In genomic region chr3:137217733-137218132, GRCh38 we compare ENCODE assay signal across 12 cellular contexts.
DNase-seq lines count a peak whose midpoint lies in the region; ATAC-seq and TF ChIP-seq lines count a peak whose summit lies in the region.
"Had no signal": no experiment of that assay in that cellular context is flagged by ENCODE, and none has a peak within 500 bp of the region (broad histone marks: within the 10 kb centered on the region; RNA-seq: fewer than 3 reads in every experiment).

No MANE protein-coding gene starts in this region.

- ATAC-seq in WTC11 = peak; percentile 90
- no peak for ATAC-seq in GM19455 (IDR thresholded peaks at IDR 0.05; ENCODE audit: unreplicated experiment)

- peaks cover 15% of the 10 kb centered on the region for H3K9me3 Mint-ChIP-seq in WTC11
- peaks cover 38% of the 10 kb centered on the region for H3K9me3 Mint-ChIP-seq in nephron progenitor cell
- no peaks in the 10 kb centered on the region for H3K9me3 Mint-ChIP-seq in T-helper 2 cell treated with Interferon-gamma antibody and Interleukin-4, amounts not matched to agents 5 μg/mL and 100 μg/mL, for 36 hours

- CTCF ChIA-PET in WTC11 (lab: Charles Lee) = interaction anchor here (0.6 to 2.4 kb wide), 20 partner anchors 10 to 753 kb away, joined by 3 to 12 read pairs (median 4); no protein-coding TSS in a partner anchor

- H3K9me3 ChIP-seq in thyroid gland = no peaks in the 10 kb centered on the region
- H3K9me3 ChIP-seq: vagina had no signal

- no peak overlapping the region for H3K4me3 Mint-ChIP-seq in WTC11
- H3K4me3 Mint-ChIP-seq in nephron progenitor cell = no peak overlapping the region
- no peak overlapping the region for H3K4me3 Mint-ChIP-seq in T-helper 2 cell treated with Interferon-gamma antibody and Interleukin-4, amounts not matched to agents 5 μg/mL and 100 μg/mL, for 36 hours
- H3K4me3 Mint-ChIP-seq: T-helper 1 cell treated with Interleukin-12 subunit alpha and Interleukin-12 subunit beta and Interleukin-4 antibody, amounts not matched to agents 30 μg/mL and 1 μg/mL, for 36 hours had no signal

- H3K36me3 ChIP-seq in GM06990 (ENCODE audit: control insufficient read depth, insufficient read depth, low read length) = no peaks in the 10 kb centered on the region
- H3K36me3 ChIP-seq in thyroid gland = no peaks in the 10 kb centered on the region
- H3K36me3 ChIP-seq: sigmoid colon, vagina had no signal

- no peaks in the 10 kb centered on the region for H3K27me3 ChIP-seq in GM06990 (replicated peaks; ENCODE audit: control insufficient read depth, insufficient read depth, low read length)
- H3K27me3 ChIP-seq in thyroid gland = no peaks in the 10 kb centered on the region
- H3K27me3 ChIP-seq: sigmoid colon, vagina had no signal

- POLR2A ChIA-PET in WTC11 (lab: Charles Lee) = no interaction called here

- no peak for TF ChIP-seq POLR2A in thyroid gland (IDR thresholded peaks at IDR 0.05)

- TF ChIP-seq CTCF in GM06990 (IDR thresholded peaks at IDR 0.05; ENCODE audit: insufficient read depth, low read length, poor library complexity, severe bottlenecking) (peak; percentile 72), HFF-Myc (IDR thresholded peaks at IDR 0.05; ENCODE audit: low read depth, low read length, missing control alignments) (peak; percentile 25), WTC11 (IDR thresholded peaks at IDR 0.05) (peak; percentile 39; the same call in 1 of the 2 replicates), nephron progenitor cell (IDR thresholded peaks at IDR 0.05) (peak; percentile 55), thyroid gland (IDR thresholded peaks at IDR 0.05) (no peak)

- no peaks in the 10 kb centered on the region for H3K4me1 ChIP-seq in thyroid gland
- H3K4me1 ChIP-seq: sigmoid colon, vagina had no signal

- no peaks in the 10 kb centered on the region for H3K36me3 Mint-ChIP-seq in WTC11
- H3K36me3 Mint-ChIP-seq in nephron progenitor cell (ENCODE audit: low read depth) = peaks cover 15% of the 10 kb centered on the region
- H3K36me3 Mint-ChIP-seq in T-helper 2 cell treated with Interferon-gamma antibody and Interleukin-4, amounts not matched to agents 5 μg/mL and 100 μg/mL, for 36 hours (ENCODE audit: low read depth) = no peaks in the 10 kb centered on the region

- no peak overlapping the region for H3K27ac ChIP-seq in thyroid gland
- H3K27ac ChIP-seq: sigmoid colon, vagina had no signal

- H3K4me3 ChIP-seq in GM06990 (replicated peaks; ENCODE audit: low read depth, low read length) = no peak overlapping the region
- no peak overlapping the region for H3K4me3 ChIP-seq in HFF-Myc (replicated peaks; ENCODE audit: low read depth, low read length)
- H3K4me3 ChIP-seq in thyroid gland (replicated peaks in 1 of 3) = no peak overlapping the region
- H3K4me3 ChIP-seq: sigmoid colon, vagina had no signal

- no peak overlapping the region for H3K27ac Mint-ChIP-seq in WTC11
- no peak overlapping the region for H3K27ac Mint-ChIP-seq in nephron progenitor cell
- no peak overlapping the region for H3K27ac Mint-ChIP-seq in T-helper 2 cell treated with Interferon-gamma antibody and Interleukin-4, amounts not matched to agents 5 μg/mL and 100 μg/mL, for 36 hours
- H3K27ac Mint-ChIP-seq: T-helper 1 cell treated with Interleukin-12 subunit alpha and Interleukin-12 subunit beta and Interleukin-4 antibody, amounts not matched to agents 30 μg/mL and 1 μg/mL, for 36 hours had no signal

- 27 to 37% methylated on average over 5 of the region's 5 CpGs for WGBS in thyroid gland, 2 donors

- DNase-seq in GM06990 (ENCODE audit: extremely low read depth, insufficient read length) (no peak), HFF-Myc (ENCODE audit: extremely low read depth, low read depth) (no peak), WTC11 (ENCODE audit: low spot score) (peak; percentile 67), nephron progenitor cell (peak; percentile 44), thyroid gland (no peak)
- no peak for DNase-seq in T-helper 2 cell treated with Interferon-gamma antibody and Interleukin-4, amounts not matched to agents 5 μg/mL and 100 μg/mL, for 36 hours (ENCODE audit: low spot score)
- DNase-seq: effector memory CD4-positive, alpha-beta T cell; hippocampal formation; sigmoid colon had no signal

- H3K27me3 Mint-ChIP-seq in WTC11 (ENCODE audit: low read depth) (no peaks in the 10 kb centered on the region; the same call in 1 of the 2 replicates), nephron progenitor cell (ENCODE audit: low read depth, poor library complexity) (peaks cover 4% of the 10 kb centered on the region)
- H3K27me3 Mint-ChIP-seq in T-helper 2 cell treated with Interferon-gamma antibody and Interleukin-4, amounts not matched to agents 5 μg/mL and 100 μg/mL, for 36 hours (ENCODE audit: low read depth) = no peaks in the 10 kb centered on the region

- H3K4me1 Mint-ChIP-seq in WTC11 = peaks cover 4% of the 10 kb centered on the region; the same call in 1 of the 2 replicates
- peaks cover 3% of the 10 kb centered on the region for H3K4me1 Mint-ChIP-seq in nephron progenitor cell
- no peaks in the 10 kb centered on the region for H3K4me1 Mint-ChIP-seq in T-helper 2 cell treated with Interferon-gamma antibody and Interleukin-4, amounts not matched to agents 5 μg/mL and 100 μg/mL, for 36 hours (ENCODE audit: low read depth)

- intact Hi-C loops in thyroid gland (cut with DNase I) = no loop called here

TF ChIP-seq in WTC11, 78 proteins besides CTCF, POLR2A, EP300 and RAD21:
- TF ChIP-seq FOXJ3 (CRISPR knock-in tag; IDR thresholded peaks at IDR 0.05; ENCODE audit: borderline replicate concordance) = no peak
- no peak for TF ChIP-seq FOXP1 (CRISPR knock-in tag; IDR thresholded peaks at IDR 0.05; ENCODE audit: borderline replicate concordance)
- TF ChIP-seq ETV6 (CRISPR knock-in tag; IDR thresholded peaks at IDR 0.05) = no peak
- no peak for TF ChIP-seq CBFB (CRISPR knock-in tag; IDR thresholded peaks at IDR 0.05; ENCODE audit: low read depth)
- TF ChIP-seq NR1H2 (CRISPR knock-in tag; IDR thresholded peaks at IDR 0.05) = no peak
- no peak for TF ChIP-seq SMAD4 (CRISPR knock-in tag; IDR thresholded peaks at IDR 0.05)
- TF ChIP-seq ZNF416 (CRISPR knock-in tag; IDR thresholded peaks at IDR 0.05) = no peak
- TF ChIP-seq ZNF138 (CRISPR knock-in tag; conservative IDR thresholded peaks at IDR 0.05) = no peak
- TF ChIP-seq E2F5 (CRISPR knock-in tag; IDR thresholded peaks at IDR 0.05) = no peak

Comparison
In these comparisons a context has a peak if more than half of its experiments do, and no peak if none do; other contexts are left out.
1. DNase-seq: peak in WTC11 (single experiment) and nephron progenitor cell (single experiment); none in GM06990 (single experiment), HFF-Myc (single experiment), T-helper 2 cell treated with Interferon-gamma antibody and Interleukin-4, amounts not matched to agents 5 μg/mL and 100 μg/mL, for 36 hours (single experiment) and thyroid gland (0 of 2).
2. CTCF ChIP-seq: peak in GM06990 (single experiment), HFF-Myc (single experiment), WTC11 (single experiment) and nephron progenitor cell (single experiment); none in thyroid gland (0 of 6).